In the genomic region with DNA sequence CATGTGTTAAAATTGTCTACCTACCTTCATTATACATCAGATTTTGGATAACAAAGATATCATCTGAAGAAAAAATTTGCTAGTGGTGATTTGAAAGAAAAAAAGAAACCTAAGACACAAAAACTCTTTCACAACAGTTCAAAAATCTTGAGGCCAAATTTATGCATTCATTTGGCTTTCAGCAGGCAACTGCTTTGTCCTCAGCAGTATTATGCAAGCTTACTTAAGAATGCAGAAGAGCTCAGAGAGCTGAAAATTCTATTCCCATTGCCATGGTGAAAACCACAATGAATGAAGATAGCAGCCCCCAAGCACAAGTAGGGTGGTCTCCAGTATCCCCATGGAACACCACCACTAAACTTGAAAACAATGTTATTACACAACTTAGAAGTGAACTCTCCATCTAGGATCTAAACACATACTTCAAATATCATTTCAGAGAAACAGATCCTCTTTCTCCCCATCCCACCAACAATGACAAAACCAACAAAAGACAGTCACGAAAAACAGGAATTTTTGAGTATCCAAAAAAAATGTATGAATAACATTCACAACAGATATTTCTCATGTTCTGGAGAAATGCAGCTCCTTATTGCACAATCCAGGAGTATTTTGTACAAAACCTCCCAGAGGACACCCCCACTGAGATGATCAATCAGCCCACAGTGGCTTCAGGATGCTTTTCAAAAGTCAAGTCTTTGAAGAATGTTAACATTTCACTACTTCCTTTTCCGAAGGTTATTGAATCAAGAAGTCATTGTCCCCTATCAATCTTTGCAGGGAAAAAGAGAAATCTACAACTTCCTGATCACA, we compare ENCODE assay signal across 15 cellular contexts.
DNase-seq lines count a peak whose midpoint lies in the region; ATAC-seq, FAIRE-seq and TF ChIP-seq lines count a peak whose summit lies in the region.
"Had no signal": no experiment of that assay in that cellular context is flagged by ENCODE, and none has a peak within 500 bp of the region (broad histone marks: within the 10 kb centered on the region; RNA-seq: fewer than 3 reads in every experiment).

No MANE protein-coding gene starts in this region.

- CTCF ChIA-PET in mammary epithelial cell (lab: Charles Lee; ENCODE audit: low non-redundant PET): no interaction called here

- no peak overlapping the region for H3K27ac ChIP-seq in mammary epithelial cell (ENCODE audit: insufficient read depth, low read depth, low read length)
- peak overlapping the region; percentile 72 for H3K27ac ChIP-seq in left ventricle myocardium inferior (replicated peaks)

- H3K36me3 ChIP-seq in HAP-1 (replicated peaks): no peaks in the 10 kb centered on the region
- no peaks in the 10 kb centered on the region for H3K36me3 ChIP-seq in mammary epithelial cell (ENCODE audit: insufficient read depth, low read length)
- H3K36me3 ChIP-seq in left ventricle myocardium inferior: no peaks in the 10 kb centered on the region

- H3K4me3 ChIP-seq in HAP-1: no peak overlapping the region
- H3K4me3 ChIP-seq in mammary epithelial cell (replicated peaks in 1 of 3; ENCODE audit: insufficient read depth in 1 of 3, low read depth in 2 of 3, low read length in 3 of 3): no peak overlapping the region
- no peak overlapping the region for H3K4me3 ChIP-seq in left ventricle myocardium inferior
- H3K4me3 ChIP-seq: lung had no signal

- no peaks in the 10 kb centered on the region for H4K20me1 ChIP-seq in mammary epithelial cell (ENCODE audit: insufficient read depth, low read length)

- no peak overlapping the region for H3K9ac ChIP-seq in mammary epithelial cell (ENCODE audit: insufficient read depth, low read length)

- intact Hi-C loops in mammary epithelial cell (cut with micrococcal nuclease): no loop called here
- intact Hi-C loops in left ventricle myocardium inferior (cut with micrococcal nuclease): loop anchor here (10.0 kb wide), 2 partner anchors 135 to 265 kb away; no protein-coding TSS in a partner anchor

- no peaks in the 10 kb centered on the region for H3K79me2 ChIP-seq in mammary epithelial cell (ENCODE audit: insufficient read depth, low read length)

- no peak overlapping the region for H2AFZ ChIP-seq in mammary epithelial cell (ENCODE audit: low read depth, low read length)

- H3K9me3 ChIP-seq in HAP-1 (no peaks in the 10 kb centered on the region), mammary epithelial cell (replicated peaks; ENCODE audit: insufficient read depth, low read length) (no peaks in the 10 kb centered on the region), left ventricle myocardium inferior (replicated peaks) (no peaks in the 10 kb centered on the region)

- H3K4me1 ChIP-seq in HAP-1 (peaks cover 61% of the 10 kb centered on the region), mammary epithelial cell (ENCODE audit: insufficient read depth, low read length) (peaks cover 5% of the 10 kb centered on the region), left ventricle myocardium inferior (peaks cover 88% of the 10 kb centered on the region)

- H3K27me3 ChIP-seq in HAP-1 (ENCODE audit: low read depth) (no peaks in the 10 kb centered on the region), mammary epithelial cell (ENCODE audit: insufficient read depth, low read length) (no peaks in the 10 kb centered on the region), left ventricle myocardium inferior (ENCODE audit: low read depth) (no peaks in the 10 kb centered on the region)

- peak; percentile 50 to 94 for DNase-seq in HAP-1 (ENCODE audit: low spot score in 2 of 2)
- peak; percentile 10 for DNase-seq in mammary epithelial cell
- DNase-seq in left ventricle myocardium inferior: no peak
- DNase-seq in stromal cell of bone marrow (ENCODE audit: low read depth): peak; percentile 62
- DNase-seq in activated CD4-positive, CD25-positive, alpha-beta regulatory T cell (lab: John Stamatoyannopoulos, UW): no peak
- DNase-seq in HTR-8/SVneo (ENCODE audit: insufficient read length, low spot score): no peak
- no peak for DNase-seq in left lobe of liver (ENCODE audit: low spot score)
- no peak for DNase-seq in RCC 7860 (ENCODE audit: low spot score)
- DNase-seq: activated CD4-positive, alpha-beta T cell treated with anti-CD3 and anti-CD28 coated beads, Interleukin-2, amount 50 U/mL, for 48 hours; NCI-H2171; SHP77 treated with DMSO at 0.1 percent for 48 hours had no signal

- no peak for FAIRE-seq in HTR-8/SVneo (lab: Jason Lieb, UNC)
- FAIRE-seq in RCC 7860 (lab: Jason Lieb, UNC): no peak
- FAIRE-seq: D721Med, endometrium had no signal

- H3K4me2 ChIP-seq in mammary epithelial cell (ENCODE audit: insufficient read depth, low read depth, low read length): no peak overlapping the region

- WGBS in mammary epithelial cell (ENCODE audit: low coverage, missing lambda C conversion rate): 23% methylated on average over 2 of the region's 2 CpGs

- in situ Hi-C loops in HAP-1 (cut with MboI; ENCODE audit: low sequenced_read_pairs) (no loop called here), mammary epithelial cell (cut with MboI; ENCODE audit: low sequenced_read_pairs in 2 of 2) (loop anchor here (25.0 kb wide), 2 partner anchors 202 to 273 kb away; partner anchors contain the start of gene LHFPL6 (in 1 of the 2))

- ATAC-seq in left lobe of liver: no peak
- ATAC-seq: activated naive CD4-positive, alpha-beta T cell treated with anti-CD3 and anti-CD28 coated beads, Interleukin-2, amount 50 U/mL, for 72 hours had no signal

- dilution Hi-C loops in mammary epithelial cell (cut with HindIII; ENCODE audit: low sequenced_read_pairs): no loop called here

- BruUV-seq in mammary epithelial cell (replicated peaks; lab: Mats Ljungman, UMichigan): no TSS peak

- TF ChIP-seq CTCF in mammary epithelial cell (conservative IDR thresholded peaks at IDR 0.05 in 1 of 2, IDR thresholded peaks at IDR 0.05 in 1 of 2; ENCODE audit: extremely low read depth in 1 of 2, insufficient read depth in 1 of 2, low read depth in 1 of 2, low read length in 2 of 2): no peak
- TF ChIP-seq CTCF in left ventricle myocardium inferior (IDR thresholded peaks at IDR 0.05; ENCODE audit: borderline replicate concordance): no peak

Comparison
In these comparisons a context has a peak if more than half of its experiments do, and no peak if none do; other contexts are left out.
1. DNase-seq: peak in HAP-1 (2 of 2), mammary epithelial cell (single experiment) and stromal cell of bone marrow (single experiment); none in left ventricle myocardium inferior (single experiment), activated CD4-positive, CD25-positive, alpha-beta regulatory T cell (0 of 4), HTR-8/SVneo (single experiment), left lobe of liver (single experiment) and RCC 7860 (single experiment).